8 cellular contexts compared by ENCODE assay signal in the genomic region with DNA sequence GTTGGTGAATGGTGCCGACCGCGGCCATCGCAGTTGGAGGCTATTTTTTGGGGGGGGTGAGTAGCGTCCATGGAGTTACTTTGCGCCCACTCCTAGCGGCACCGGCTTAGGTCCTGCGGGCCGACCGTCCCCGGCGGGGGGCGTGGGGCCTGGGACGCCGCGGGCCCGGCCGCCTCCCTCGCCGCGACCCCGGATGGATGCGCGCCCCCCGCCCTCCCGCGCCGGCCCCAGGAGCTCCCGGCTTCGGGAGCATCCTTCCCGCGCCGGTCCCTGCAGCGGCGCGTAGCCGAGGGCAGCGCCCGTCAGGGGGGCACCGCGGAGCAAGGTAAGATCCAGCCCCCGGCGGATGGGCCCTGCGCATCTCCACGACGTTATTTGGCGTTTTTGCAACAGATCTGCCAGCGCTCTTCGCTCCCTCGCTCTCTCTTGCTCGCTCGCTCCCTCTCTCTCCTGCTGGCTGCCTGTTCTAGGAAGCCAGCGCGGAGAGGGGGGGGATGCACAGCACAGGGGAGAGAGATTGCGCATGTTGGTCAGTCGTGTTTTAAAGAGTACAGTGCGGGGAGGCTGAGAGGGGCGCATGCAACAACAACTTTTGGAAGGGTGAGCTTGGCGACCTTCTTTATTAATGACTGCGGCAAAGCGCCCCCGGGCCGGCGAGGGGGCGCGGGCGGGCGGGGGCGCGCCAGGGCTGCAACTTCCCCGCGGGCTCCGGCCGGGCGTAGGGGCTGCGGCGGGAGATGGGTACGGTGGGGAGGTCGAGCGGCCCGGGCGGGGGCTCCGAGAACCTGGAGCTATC. TPM values are rescaled to one million over a fixed set of nuclear protein-coding genes. Genes with fewer than 3 reads are reported as not detected.
DNase-seq lines count a peak whose midpoint lies in the region; ATAC-seq and TF ChIP-seq lines count a peak whose summit lies in the region.

No MANE protein-coding gene starts in this region.

- peak overlapping the region; percentile 94 for H3K27ac ChIP-seq in duodenal mucosa (ENCODE audit: low read depth, low read length)
- H3K27ac ChIP-seq in liver (ENCODE audit: low read depth in 1 of 2, low read length in 2 of 2) = peak overlapping the region; percentile 98 to 99

- H3K4me3 ChIP-seq in duodenal mucosa (ENCODE audit: low read depth in 1 of 2, low read length in 2 of 2) (peak overlapping the region; percentile 76 to 85), liver (ENCODE audit: low read depth in 1 of 3, low read length in 3 of 3) (peak overlapping the region; percentile 84 to 89 (median 84))

- H3K36me3 ChIP-seq in ES-I3 (ENCODE audit: insufficient read depth, low read length) (no peaks in the 10 kb centered on the region), duodenal mucosa (ENCODE audit: control insufficient read depth in 1 of 2, insufficient read depth in 2 of 2, low read length in 2 of 2) (no peaks in the 10 kb centered on the region), liver (ENCODE audit: control insufficient read depth in 4 of 4, insufficient read depth in 3 of 4, low read depth in 1 of 4, low read length in 3 of 4) (peaks cover 0 to 1% (median 0%) of the 10 kb centered on the region in 4 donors)

- ATAC-seq in HG02870 (IDR thresholded peaks at IDR 0.05; ENCODE audit: unreplicated experiment) = peak; percentile 3
- no peak for ATAC-seq in HG03521 (IDR thresholded peaks at IDR 0.05; ENCODE audit: unreplicated experiment)

- no peaks in the 10 kb centered on the region for H3K9me3 ChIP-seq in ES-I3 (ENCODE audit: control insufficient read depth, insufficient read depth, low read length)
- H3K9me3 ChIP-seq in duodenal mucosa (ENCODE audit: control insufficient read depth in 1 of 2, low read length in 2 of 2) = no peaks in the 10 kb centered on the region
- no peaks in the 10 kb centered on the region for H3K9me3 ChIP-seq in liver (ENCODE audit: control insufficient read depth in 4 of 4, low read length in 3 of 4)

- TF ChIP-seq RAD21 in liver (IDR thresholded peaks at IDR 0.05) = peak; percentile 23 to 57

- WGBS in liver = under 1% methylated on average over 84 of the region's 84 CpGs

- H3K4me1 ChIP-seq in ES-I3 (ENCODE audit: insufficient read depth, low read length) (peaks cover 49% of the 10 kb centered on the region), duodenal mucosa (ENCODE audit: control insufficient read depth in 1 of 2, insufficient read depth in 2 of 2, low read length in 2 of 2) (peaks cover 40% of the 10 kb centered on the region in 2 donors), liver (ENCODE audit: control insufficient read depth in 4 of 4, insufficient read depth in 4 of 4, low read length in 3 of 4) (peaks cover 12 to 44% (median 33%) of the 10 kb centered on the region in 4 donors)

- peak; percentile 59 for DNase-seq in NCI-H510A treated with DMSO at 0.1 percent for 48 hours (lab: John Stamatoyannopoulos, UW)
- DNase-seq in activated CD4-positive, alpha-beta T cell treated with anti-CD3 and anti-CD28 coated beads, Interleukin-2, amount 50 U/mL, for 48 hours = peak; percentile 60 to 68
- peak; percentile 64 for DNase-seq in stimulated activated CD4-positive, alpha-beta T cell treated with anti-CD3 and anti-CD28 coated beads, Interleukin-4, amount 100 ng/mL, for 24 hours

- peak; percentile 12 for TF ChIP-seq CTCF in liver (IDR thresholded peaks at IDR 0.05; ENCODE audit: low read depth, low read length, missing input control)

- H3K9ac ChIP-seq in ES-I3 (ENCODE audit: low read depth, low read length) = peak overlapping the region; percentile 77
- H3K9ac ChIP-seq in duodenal mucosa (ENCODE audit: low read depth in 1 of 2, low read length in 2 of 2) = peak overlapping the region; percentile 90 to 94
- H3K9ac ChIP-seq in liver (ENCODE audit: low read depth in 1 of 2, low read length in 2 of 2) = peak overlapping the region; percentile 18 to 61

- no peaks in the 10 kb centered on the region for H3K27me3 ChIP-seq in duodenal mucosa (ENCODE audit: control insufficient read depth in 1 of 2, insufficient read depth in 2 of 2, low read length in 2 of 2)
- no peaks in the 10 kb centered on the region for H3K27me3 ChIP-seq in liver (ENCODE audit: control insufficient read depth in 4 of 4, insufficient read depth in 4 of 4, low read length in 3 of 4)

TF ChIP-seq in liver, 16 proteins besides CTCF, POLR2A, EP300 and RAD21:
- peak in 1 of 2 donors; percentile 21 for TF ChIP-seq RXRA (IDR thresholded peaks at IDR 0.05)
- TF ChIP-seq TAF1 (conservative IDR thresholded peaks at IDR 0.05) = peak; percentile 53
- TF ChIP-seq, protein P1, sequence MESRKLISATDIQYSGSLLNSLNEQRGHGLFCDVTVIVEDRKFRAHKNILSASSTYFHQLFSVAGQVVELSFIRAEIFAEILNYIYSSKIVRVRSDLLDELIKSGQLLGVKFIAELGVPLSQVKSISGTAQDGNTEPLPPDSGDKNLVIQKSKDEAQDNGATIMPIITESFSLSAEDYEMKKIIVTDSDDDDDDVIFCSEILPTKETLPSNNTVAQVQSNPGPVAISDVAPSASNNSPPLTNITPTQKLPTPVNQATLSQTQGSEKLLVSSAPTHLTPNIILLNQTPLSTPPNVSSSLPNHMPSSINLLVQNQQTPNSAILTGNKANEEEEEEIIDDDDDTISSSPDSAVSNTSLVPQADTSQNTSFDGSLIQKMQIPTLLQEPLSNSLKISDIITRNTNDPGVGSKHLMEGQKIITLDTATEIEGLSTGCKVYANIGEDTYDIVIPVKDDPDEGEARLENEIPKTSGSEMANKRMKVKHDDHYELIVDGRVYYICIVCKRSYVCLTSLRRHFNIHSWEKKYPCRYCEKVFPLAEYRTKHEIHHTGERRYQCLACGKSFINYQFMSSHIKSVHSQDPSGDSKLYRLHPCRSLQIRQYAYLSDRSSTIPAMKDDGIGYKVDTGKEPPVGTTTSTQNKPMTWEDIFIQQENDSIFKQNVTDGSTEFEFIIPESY (IDR thresholded peaks at IDR 0.05) = no peak
- peak; percentile 28 to 43 for TF ChIP-seq HNF4A (conservative IDR thresholded peaks at IDR 0.05)
- TF ChIP-seq, protein P2, sequence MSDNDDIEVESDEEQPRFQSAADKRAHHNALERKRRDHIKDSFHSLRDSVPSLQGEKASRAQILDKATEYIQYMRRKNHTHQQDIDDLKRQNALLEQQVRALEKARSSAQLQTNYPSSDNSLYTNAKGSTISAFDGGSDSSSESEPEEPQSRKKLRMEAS (IDR thresholded peaks at IDR 0.05) = no peak
- peak; percentile 14 for TF ChIP-seq SP1 (IDR thresholded peaks at IDR 0.05)
- peak; percentile 49 for TF ChIP-seq YY1 (IDR thresholded peaks at IDR 0.05)
- no peak for TF ChIP-seq NR2F2 (IDR thresholded peaks at IDR 0.05)
- TF ChIP-seq EGR1 (IDR thresholded peaks at IDR 0.05; ENCODE audit: low read depth in 2 of 2) = no peak

RNA-seq across cellular contexts. Expression of a gene that starts 0.4 kb away (rescaled TPM):
- total RNA-seq in liver = 10 to 100 TPM in 1 of 2 donors, 1 to 10 TPM in 1; 5.7 to 11.4 TPM
- polyA plus RNA-seq in liver = 1 to 10 TPM; 3.9 to 5.3 TPM

Comparison
In these comparisons a context has a peak if more than half of its experiments do, and no peak if none do; other contexts are left out.
1. H3K9ac ChIP-seq: peak in every context shown above with its lines; median percentile 92 in duodenal mucosa; 77 in ES-I3; 40 in liver.